Comparison of ENCODE assay signal across 16 cellular contexts in the genomic region with DNA sequence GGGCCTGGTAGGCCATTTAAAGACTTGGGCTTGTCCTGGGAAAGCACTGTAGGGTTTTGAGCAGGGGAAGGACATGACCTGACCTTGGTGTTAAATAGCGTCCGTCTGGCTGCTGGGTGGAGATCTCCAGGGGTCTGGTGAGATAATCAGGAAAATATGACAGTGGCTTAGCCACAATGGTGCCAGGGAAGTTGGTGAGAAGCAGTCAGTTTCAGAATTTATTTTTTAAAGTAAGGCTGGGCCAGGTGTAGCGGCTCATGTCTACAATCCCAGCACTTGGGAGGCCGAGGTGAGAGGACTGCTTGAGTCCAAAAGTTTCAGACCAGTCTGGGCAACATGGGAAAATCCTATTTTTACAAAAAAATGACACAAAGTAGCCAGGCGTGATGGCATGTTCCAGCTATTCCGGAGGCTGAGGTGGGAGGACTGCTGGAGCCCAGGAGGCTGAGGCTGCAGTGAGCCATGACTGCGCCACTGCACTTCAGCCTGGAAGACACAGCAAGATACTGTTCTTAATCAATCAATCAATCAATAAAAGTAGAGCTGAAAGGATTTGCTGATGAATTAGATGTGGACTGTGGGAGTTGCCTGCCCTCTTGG. TPM values are rescaled to one million over a fixed set of nuclear protein-coding genes. Genes with fewer than 3 reads are reported as not detected.
DNase-seq lines count a peak whose midpoint lies in the region; ATAC-seq and TF ChIP-seq lines count a peak whose summit lies in the region.
"Had no signal": no experiment of that assay in that cellular context is flagged by ENCODE, and none has a peak within 500 bp of the region (broad histone marks: within the 10 kb centered on the region; RNA-seq: fewer than 3 reads in every experiment).

No MANE protein-coding gene starts in this region.

- no peak for TF ChIP-seq POLR2A in breast epithelium (IDR thresholded peaks at IDR 0.05)

- H3K4me3 ChIP-seq in breast epithelium, result no peak overlapping the region
- H3K4me3 ChIP-seq: hepatocyte, psoas muscle had no signal

- TF ChIP-seq CTCF in breast epithelium (IDR thresholded peaks at IDR 0.05), result no peak
- TF ChIP-seq CTCF in progenitor cell of endocrine pancreas (IDR thresholded peaks at IDR 0.05; ENCODE audit: unreplicated experiment), result no peak

- H3K36me3 ChIP-seq in KOPT-K1 (ENCODE audit: insufficient read depth, low read length) (peaks cover 65% of the 10 kb centered on the region), breast epithelium (no peaks in the 10 kb centered on the region)

- H3K4me3 Mint-ChIP-seq in T-helper 2 cell treated with Interferon-gamma antibody and Interleukin-4, amounts not matched to agents 5 μg/mL and 100 μg/mL, for 36 hours, result peak overlapping the region; percentile 55
- no peak overlapping the region for H3K4me3 Mint-ChIP-seq in progenitor cell of endocrine pancreas (ENCODE audit: low read depth)

- H3K4me1 ChIP-seq in breast epithelium, result peaks cover 5 to 12% of the 10 kb centered on the region in 2 donors

- peaks cover 55% of the 10 kb centered on the region for H3K36me3 Mint-ChIP-seq in T-helper 2 cell treated with Interferon-gamma antibody and Interleukin-4, amounts not matched to agents 5 μg/mL and 100 μg/mL, for 36 hours (ENCODE audit: low read depth)
- H3K36me3 Mint-ChIP-seq in progenitor cell of endocrine pancreas (ENCODE audit: insufficient read depth), result peaks cover 34% of the 10 kb centered on the region

- H3K27me3 ChIP-seq in breast epithelium, result no peaks in the 10 kb centered on the region
- H3K27me3 ChIP-seq: hepatocyte had no signal

- H3K9me3 Mint-ChIP-seq in T-helper 2 cell treated with Interferon-gamma antibody and Interleukin-4, amounts not matched to agents 5 μg/mL and 100 μg/mL, for 36 hours, result no peaks in the 10 kb centered on the region
- no peaks in the 10 kb centered on the region for H3K9me3 Mint-ChIP-seq in progenitor cell of endocrine pancreas (ENCODE audit: low read depth)

- no peak for DNase-seq in T-helper 2 cell treated with Interferon-gamma antibody and Interleukin-4, amounts not matched to agents 5 μg/mL and 100 μg/mL, for 36 hours (ENCODE audit: low spot score)
- DNase-seq in T-helper 2 cell, result no peak
- no peak for DNase-seq in breast epithelium (ENCODE audit: low spot score in 2 of 2)
- no peak for DNase-seq in progenitor cell of endocrine pancreas (ENCODE audit: low spot score, unreplicated experiment)
- no peak for DNase-seq in HCEC 1CT
- DNase-seq: 8988T; NCI-H774; psoas muscle; SK-N-SH; stimulated activated CD4-positive, alpha-beta T cell treated with anti-CD3 and anti-CD28 coated beads, Interleukin-4, amount 100 ng/mL, for 4 hours had no signal

- ATAC-seq in HG03460 (IDR thresholded peaks at IDR 0.05; ENCODE audit: unreplicated experiment) (no peak), HG03175 (IDR thresholded peaks at IDR 0.05; ENCODE audit: unreplicated experiment) (no peak)
- ATAC-seq: psoas muscle had no signal

- no peaks in the 10 kb centered on the region for H3K9me3 ChIP-seq in KOPT-K1 (ENCODE audit: insufficient read depth, low read length, poor library complexity, severe bottlenecking)
- no peaks in the 10 kb centered on the region for H3K9me3 ChIP-seq in breast epithelium
- H3K9me3 ChIP-seq: psoas muscle, SK-N-SH had no signal

- peak overlapping the region; percentile 87 for H3K27ac Mint-ChIP-seq in T-helper 2 cell treated with Interferon-gamma antibody and Interleukin-4, amounts not matched to agents 5 μg/mL and 100 μg/mL, for 36 hours
- H3K27ac Mint-ChIP-seq in progenitor cell of endocrine pancreas, result peak overlapping the region; percentile 29

- H3K27ac ChIP-seq in KOPT-K1 (ENCODE audit: low read depth, low read length, poor library complexity, severe bottlenecking) (peak overlapping the region; percentile 99), breast epithelium (peak overlapping the region; percentile 66 to 84)
- H3K27ac ChIP-seq: hepatocyte, psoas muscle had no signal

- intact Hi-C loops in breast epithelium (cut with DNase I; ENCODE audit: low total_unique reads), result no loop called here

- no peaks in the 10 kb centered on the region for H3K27me3 Mint-ChIP-seq in T-helper 2 cell treated with Interferon-gamma antibody and Interleukin-4, amounts not matched to agents 5 μg/mL and 100 μg/mL, for 36 hours (ENCODE audit: low read depth)
- no peaks in the 10 kb centered on the region for H3K27me3 Mint-ChIP-seq in progenitor cell of endocrine pancreas

- H3K4me1 Mint-ChIP-seq in T-helper 2 cell treated with Interferon-gamma antibody and Interleukin-4, amounts not matched to agents 5 μg/mL and 100 μg/mL, for 36 hours (ENCODE audit: low read depth), result peaks cover 86% of the 10 kb centered on the region
- peaks cover 50% of the 10 kb centered on the region for H3K4me1 Mint-ChIP-seq in progenitor cell of endocrine pancreas (ENCODE audit: low read depth)

RNA-seq across cellular contexts. Expression of a gene that starts 41.4 kb away (rescaled TPM):
- total RNA-seq in breast epithelium (100 to 1,000 TPM in 2 of 3 donors, 10 to 100 TPM in 1; 95.1 to 124 (median 117) TPM), progenitor cell of endocrine pancreas (130 and 136 TPM in 2 replicates)

RNA-seq across cellular contexts. Expression of a gene that starts 43.5 kb away (rescaled TPM):
- total RNA-seq in breast epithelium, result 1 to 10 TPM in 1 of 3 donors, not detected in 2; 5.3 TPM
- not detected in 2 replicates for total RNA-seq in progenitor cell of endocrine pancreas
- total RNA-seq: H1, lung microvascular endothelial cell had no signal

RNA-seq across cellular contexts. Expression of a gene that starts 57.9 kb away (rescaled TPM):
- total RNA-seq in breast epithelium (1 to 10 TPM in 1 of 3 donors, under 1 TPM in 2; 0.33 to 3.8 (median 0.73) TPM), progenitor cell of endocrine pancreas (71.9 and 77.0 TPM in 2 replicates)

Comparison
In these comparisons a context has a peak if more than half of its experiments do, and no peak if none do; other contexts are left out.
1. RNA of a gene that starts 57.9 kb away (total RNA-seq): 71.9 to 77.0 TPM in progenitor cell of endocrine pancreas; 0.33 to 3.8 TPM in breast epithelium; every median in the first group is over 10 times any median in the second.